2 cellular contexts compared by ENCODE assay signal in the genomic region with DNA sequence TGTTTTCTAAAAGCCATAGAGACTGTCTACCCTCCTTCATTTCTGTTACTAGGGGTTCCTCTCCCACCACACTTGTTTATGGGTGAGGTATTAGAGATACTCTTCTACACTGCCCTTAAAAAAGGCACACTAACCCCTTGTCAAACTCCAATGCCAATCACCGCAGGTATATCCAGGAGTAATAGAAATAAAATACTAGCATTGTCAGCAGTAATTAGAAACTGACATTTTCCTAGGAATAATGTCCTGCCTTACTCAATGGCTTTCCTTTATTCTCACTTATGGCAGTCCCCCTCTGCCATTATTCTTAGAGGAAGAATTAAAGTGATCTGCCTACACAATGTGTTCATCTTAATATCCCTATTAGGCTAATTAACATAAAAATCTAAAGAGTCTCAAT.
A peak's percentile ranks its signal among the peaks of the same experiment; 100 is the strongest.
TF ChIP-seq lines count a peak whose summit lies in the region.

No MANE protein-coding gene starts in this region.

TF ChIP-seq in HepG2, 621 proteins besides CTCF, POLR2A, EP300 and RAD21:
- no peak for TF ChIP-seq MTA1 (CRISPR knock-in tag; IDR thresholded peaks at IDR 0.05; ENCODE audit: borderline replicate concordance)
- peak; percentile 69 to 73 for TF ChIP-seq MAFK (conservative IDR thresholded peaks at IDR 0.05 in 1 of 2, IDR thresholded peaks at IDR 0.05 in 1 of 2; ENCODE audit: low read length in 2 of 2)
- TF ChIP-seq TAF15 (IDR thresholded peaks at IDR 0.05; ENCODE audit: low read depth, low read length, poor library complexity, severe bottlenecking) = no peak
- TF ChIP-seq, protein P1, sequence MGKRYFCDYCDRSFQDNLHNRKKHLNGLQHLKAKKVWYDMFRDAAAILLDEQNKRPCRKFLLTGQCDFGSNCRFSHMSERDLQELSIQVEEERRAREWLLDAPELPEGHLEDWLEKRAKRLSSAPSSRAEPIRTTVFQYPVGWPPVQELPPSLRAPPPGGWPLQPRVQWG (CRISPR knock-in tag; IDR thresholded peaks at IDR 0.05; ENCODE audit: borderline replicate concordance, low read depth) = no peak
- no peak for TF ChIP-seq REPIN1 (CRISPR knock-in tag; IDR thresholded peaks at IDR 0.05; ENCODE audit: borderline replicate concordance, low read depth)

TF ChIP-seq in K562, 482 proteins besides CTCF, POLR2A, EP300 and RAD21:
- TF ChIP-seq, protein P2, sequence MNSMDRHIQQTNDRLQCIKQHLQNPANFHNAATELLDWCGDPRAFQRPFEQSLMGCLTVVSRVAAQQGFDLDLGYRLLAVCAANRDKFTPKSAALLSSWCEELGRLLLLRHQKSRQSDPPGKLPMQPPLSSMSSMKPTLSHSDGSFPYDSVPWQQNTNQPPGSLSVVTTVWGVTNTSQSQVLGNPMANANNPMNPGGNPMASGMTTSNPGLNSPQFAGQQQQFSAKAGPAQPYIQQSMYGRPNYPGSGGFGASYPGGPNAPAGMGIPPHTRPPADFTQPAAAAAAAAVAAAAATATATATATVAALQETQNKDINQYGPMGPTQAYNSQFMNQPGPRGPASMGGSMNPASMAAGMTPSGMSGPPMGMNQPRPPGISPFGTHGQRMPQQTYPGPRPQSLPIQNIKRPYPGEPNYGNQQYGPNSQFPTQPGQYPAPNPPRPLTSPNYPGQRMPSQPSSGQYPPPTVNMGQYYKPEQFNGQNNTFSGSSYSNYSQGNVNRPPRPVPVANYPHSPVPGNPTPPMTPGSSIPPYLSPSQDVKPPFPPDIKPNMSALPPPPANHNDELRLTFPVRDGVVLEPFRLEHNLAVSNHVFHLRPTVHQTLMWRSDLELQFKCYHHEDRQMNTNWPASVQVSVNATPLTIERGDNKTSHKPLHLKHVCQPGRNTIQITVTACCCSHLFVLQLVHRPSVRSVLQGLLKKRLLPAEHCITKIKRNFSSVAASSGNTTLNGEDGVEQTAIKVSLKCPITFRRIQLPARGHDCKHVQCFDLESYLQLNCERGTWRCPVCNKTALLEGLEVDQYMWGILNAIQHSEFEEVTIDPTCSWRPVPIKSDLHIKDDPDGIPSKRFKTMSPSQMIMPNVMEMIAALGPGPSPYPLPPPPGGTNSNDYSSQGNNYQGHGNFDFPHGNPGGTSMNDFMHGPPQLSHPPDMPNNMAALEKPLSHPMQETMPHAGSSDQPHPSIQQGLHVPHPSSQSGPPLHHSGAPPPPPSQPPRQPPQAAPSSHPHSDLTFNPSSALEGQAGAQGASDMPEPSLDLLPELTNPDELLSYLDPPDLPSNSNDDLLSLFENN (IDR thresholded peaks at IDR 0.05; ENCODE audit: low read depth in 2 of 2, low read length in 2 of 2) = no peak
- TF ChIP-seq CTBP1 (IDR thresholded peaks at IDR 0.05; ENCODE audit: borderline replicate concordance) (no peak), MAFF (IDR thresholded peaks at IDR 0.05; ENCODE audit: low read length) (0 out of 2 replicates have a peak, but pooled peaks have one; percentile 16), BCL6 (CRISPR knock-in tag; IDR thresholded peaks at IDR 0.05) (no peak), C11orf30 (IDR thresholded peaks at IDR 0.05; ENCODE audit: low read depth) (0 out of 2 replicates have a peak, but pooled peaks have one; percentile 32), ZNF140 (CRISPR knock-in tag; IDR thresholded peaks at IDR 0.05) (no peak), HDAC1 (IDR thresholded peaks at IDR 0.05) (no peak), TAF15 (IDR thresholded peaks at IDR 0.05; ENCODE audit: low read depth, low read length) (no peak), XRCC3 (IDR thresholded peaks at IDR 0.05) (no peak), RUNX1 (IDR thresholded peaks at IDR 0.05; ENCODE audit: low read depth) (no peak), SREBF2 (CRISPR knock-in tag; IDR thresholded peaks at IDR 0.05) (no peak), PRMT5 (CRISPR knock-in tag; IDR thresholded peaks at IDR 0.05) (no peak), HDGF (IDR thresholded peaks at IDR 0.05) (no peak), ZNF316 (IDR thresholded peaks at IDR 0.05) (peak; percentile 74), KLF6 (CRISPR knock-in tag; IDR thresholded peaks at IDR 0.05; ENCODE audit: borderline replicate concordance) (no peak), TRIM24 (IDR thresholded peaks at IDR 0.05) (no peak), MAFG (tag; conservative IDR thresholded peaks at IDR 0.05) (0 out of 2 replicates have a peak, but pooled peaks have one; percentile 13)
- TF ChIP-seq, protein P3, sequence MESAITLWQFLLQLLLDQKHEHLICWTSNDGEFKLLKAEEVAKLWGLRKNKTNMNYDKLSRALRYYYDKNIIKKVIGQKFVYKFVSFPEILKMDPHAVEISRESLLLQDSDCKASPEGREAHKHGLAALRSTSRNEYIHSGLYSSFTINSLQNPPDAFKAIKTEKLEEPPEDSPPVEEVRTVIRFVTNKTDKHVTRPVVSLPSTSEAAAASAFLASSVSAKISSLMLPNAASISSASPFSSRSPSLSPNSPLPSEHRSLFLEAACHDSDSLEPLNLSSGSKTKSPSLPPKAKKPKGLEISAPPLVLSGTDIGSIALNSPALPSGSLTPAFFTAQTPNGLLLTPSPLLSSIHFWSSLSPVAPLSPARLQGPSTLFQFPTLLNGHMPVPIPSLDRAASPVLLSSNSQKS (CRISPR knock-in tag; IDR thresholded peaks at IDR 0.05) = no peak
TF ChIP-seq in K562: peak in this region for 4.
